10 cellular contexts compared by ENCODE assay signal in the genomic region with DNA sequence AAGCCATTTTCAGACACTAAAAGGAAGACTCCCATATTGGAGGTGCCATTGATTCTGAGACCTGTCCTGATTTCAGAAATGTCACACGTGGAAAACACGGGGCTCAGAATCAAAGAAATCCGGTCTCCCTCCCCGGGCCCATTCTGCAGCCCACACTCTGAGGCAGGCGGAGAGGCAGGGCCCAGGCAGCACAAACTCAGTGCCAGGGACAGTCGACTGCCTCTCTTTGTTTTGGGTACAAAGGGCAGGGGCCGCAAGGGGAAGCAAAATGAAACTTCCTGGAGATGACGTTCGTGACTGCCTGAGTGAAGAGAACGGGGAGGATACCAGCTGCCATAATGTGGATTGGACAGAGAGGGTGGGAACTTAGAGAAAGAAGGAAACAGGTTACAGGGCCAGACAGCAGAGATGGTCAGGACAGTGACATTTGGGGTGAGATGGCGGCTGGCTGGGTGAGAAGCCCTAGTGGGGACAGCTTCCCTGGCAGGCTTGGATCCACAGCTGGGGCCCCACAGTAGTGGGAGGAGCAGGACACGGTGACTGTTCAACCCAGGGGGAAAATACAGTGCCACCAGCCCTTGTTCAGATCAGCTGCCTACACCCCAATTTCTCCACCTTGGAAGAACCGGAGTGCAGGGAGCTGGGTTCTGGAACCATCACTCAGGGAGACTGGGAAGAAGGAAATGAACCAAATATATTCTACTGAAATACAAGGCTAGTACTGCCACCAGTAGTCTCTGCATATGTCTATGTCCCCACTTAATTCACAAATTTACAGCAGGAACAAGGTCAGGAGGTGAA. TPM values are rescaled to one million over a fixed set of nuclear protein-coding genes. Genes with fewer than 3 reads are reported as not detected.
A peak's percentile ranks its signal among the peaks of the same experiment; 100 is the strongest.
DNase-seq lines count a peak whose midpoint lies in the region; ATAC-seq and FAIRE-seq lines count a peak whose summit lies in the region.
"Had no signal": no experiment of that assay in that cellular context is flagged by ENCODE, and none has a peak within 500 bp of the region (broad histone marks: within the 10 kb centered on the region; RNA-seq: fewer than 3 reads in every experiment).

No MANE protein-coding gene starts in this region.

- CTCF ChIA-PET in T-cell (lab: Charles Lee): no interaction called here

- POLR2A ChIA-PET in T-cell (lab: Charles Lee): interaction anchor here in 1 of 2 donors (0.6 kb wide), 1 partner anchor 130 kb away, joined by 9 read pairs; no protein-coding TSS in a partner anchor

- no peak for ATAC-seq in activated T-cell treated with anti-CD3 and anti-CD28 coated beads, Interleukin-2, amount 50 U/mL, for 72 hours (replicated peaks in 1 of 2)
- ATAC-seq in T-cell (replicated peaks in 1 of 4) (peak in 1 of 4 experiments; percentile 46), GM19324 (IDR thresholded peaks at IDR 0.05; ENCODE audit: low FRiP score, unreplicated experiment) (no peak)
- no peak for ATAC-seq in stimulated activated effector memory CD8-positive, alpha-beta T cell treated with anti-CD3 and anti-CD28 coated beads, Interleukin-12 subunit alpha, Interleukin-12 subunit beta, amount 100 ng/mL, for 72 hours

- peaks cover 47% of the 10 kb centered on the region for H3K4me1 Mint-ChIP-seq in activated T-cell treated with anti-CD3 and anti-CD28 coated beads, Interleukin-2, amount 50 U/mL, for 72 hours (ENCODE audit: low read depth)
- H3K4me1 Mint-ChIP-seq in T-cell: peaks cover 30 to 47% (median 34%) of the 10 kb centered on the region in 3 donors
- peaks cover 32% of the 10 kb centered on the region for H3K4me1 Mint-ChIP-seq in stimulated activated effector memory CD8-positive, alpha-beta T cell treated with anti-CD3 and anti-CD28 coated beads, Interleukin-12 subunit alpha, Interleukin-12 subunit beta, amount 100 ng/mL, for 72 hours

- no peak for FAIRE-seq in urothelium cell line (lab: Jason Lieb, UNC)
- FAIRE-seq: TTC549 had no signal

- peak overlapping the region; percentile 33 for H3K27ac Mint-ChIP-seq in activated T-cell treated with anti-CD3 and anti-CD28 coated beads, Interleukin-2, amount 50 U/mL, for 72 hours
- H3K27ac Mint-ChIP-seq in T-cell: peak overlapping the region; percentile 71 to 88
- peak overlapping the region; percentile 75 for H3K27ac Mint-ChIP-seq in stimulated activated effector memory CD8-positive, alpha-beta T cell treated with anti-CD3 and anti-CD28 coated beads, Interleukin-12 subunit alpha, Interleukin-12 subunit beta, amount 100 ng/mL, for 72 hours

- peaks cover 3 to 15% of the 10 kb centered on the region in 2 donors for H3K36me3 Mint-ChIP-seq in activated T-cell treated with anti-CD3 and anti-CD28 coated beads, Interleukin-2, amount 50 U/mL, for 72 hours (ENCODE audit: insufficient read depth in 2 of 2)
- H3K36me3 Mint-ChIP-seq in T-cell: peaks cover 35% of the 10 kb centered on the region
- peaks cover 78% of the 10 kb centered on the region for H3K36me3 Mint-ChIP-seq in stimulated activated effector memory CD8-positive, alpha-beta T cell treated with anti-CD3 and anti-CD28 coated beads, Interleukin-12 subunit alpha, Interleukin-12 subunit beta, amount 100 ng/mL, for 72 hours

- no peaks in the 10 kb centered on the region for H3K27me3 Mint-ChIP-seq in activated T-cell treated with anti-CD3 and anti-CD28 coated beads, Interleukin-2, amount 50 U/mL, for 72 hours (ENCODE audit: low read depth)
- no peaks in the 10 kb centered on the region for H3K27me3 Mint-ChIP-seq in T-cell

- no peaks in the 10 kb centered on the region for H3K9me3 Mint-ChIP-seq in activated T-cell treated with anti-CD3 and anti-CD28 coated beads, Interleukin-2, amount 50 U/mL, for 72 hours
- H3K9me3 Mint-ChIP-seq in T-cell: no peaks in the 10 kb centered on the region
- H3K9me3 Mint-ChIP-seq in stimulated activated effector memory CD8-positive, alpha-beta T cell treated with anti-CD3 and anti-CD28 coated beads, Interleukin-12 subunit alpha, Interleukin-12 subunit beta, amount 100 ng/mL, for 72 hours: no peaks in the 10 kb centered on the region

- DNase-seq in activated T-cell treated with anti-CD3 and anti-CD28 coated beads, Interleukin-2, amount 50 U/mL, for 72 hours: no peak
- no peak for DNase-seq in activated T-cell treated with anti-CD3 and anti-CD28 coated beads, Interleukin-2, amount 50 U/mL, for 1 hour
- DNase-seq in T-cell (peak in 5 of 34 experiments; percentile 20 to 50 (median 26)), left kidney (ENCODE audit: low read depth, low spot score) (peak; percentile 68), A172 (ENCODE audit: low spot score) (no peak), urothelium cell line (ENCODE audit: low spot score) (no peak)
- DNase-seq in stimulated activated effector memory CD8-positive, alpha-beta T cell treated with anti-CD3 and anti-CD28 coated beads, Interleukin-12 subunit alpha, Interleukin-12 subunit beta, amount 100 ng/mL, for 72 hours (ENCODE audit: low spot score in 2 of 2): no peak
- DNase-seq: erythroblast had no signal

- H3K4me3 Mint-ChIP-seq in activated T-cell treated with anti-CD3 and anti-CD28 coated beads, Interleukin-2, amount 50 U/mL, for 72 hours: peak overlapping the region; percentile 4 to 27
- peak overlapping the region in 1 of 3 donors; percentile 47 for H3K4me3 Mint-ChIP-seq in T-cell
- no peak overlapping the region for H3K4me3 Mint-ChIP-seq in stimulated activated effector memory CD8-positive, alpha-beta T cell treated with anti-CD3 and anti-CD28 coated beads, Interleukin-12 subunit alpha, Interleukin-12 subunit beta, amount 100 ng/mL, for 72 hours

RNA-seq across cellular contexts. Expression of gene GAPDH, which starts 8.1 kb away (rescaled TPM):
- total RNA-seq in activated T-cell treated with anti-CD3 and anti-CD28 coated beads, Interleukin-2, amount 50 U/mL, for 72 hours: 1,000 to 10,000 TPM; 4,101 to 4,234 TPM
- total RNA-seq in T-cell: 100 to 1,000 TPM; 500 to 643 (median 605) TPM
- total RNA-seq in A172 (2014; rRNA removed; shearing (Covaris generic)): 3,748 and 4,015 TPM in 2 replicates

RNA-seq across cellular contexts. Expression of gene IFFO1, which starts 13.4 kb away (rescaled TPM):
- total RNA-seq in activated T-cell treated with anti-CD3 and anti-CD28 coated beads, Interleukin-2, amount 50 U/mL, for 72 hours: 10 to 100 TPM; 14.2 to 17.0 TPM
- total RNA-seq in T-cell: 10 to 100 TPM; 30.4 to 59.8 (median 59.7) TPM
- 2.1 TPM in 2 replicates for total RNA-seq in A172 (2014; rRNA removed; shearing (Covaris generic))

RNA-seq across cellular contexts. Expression of gene NOP2, which starts 25.7 kb away (rescaled TPM):
- total RNA-seq in activated T-cell treated with anti-CD3 and anti-CD28 coated beads, Interleukin-2, amount 50 U/mL, for 72 hours: 10 to 100 TPM; 76.9 to 89.8 TPM
- 100 to 1,000 TPM in 1 of 5 donors, 10 to 100 TPM in 4; 69.6 to 107 (median 93.1) TPM for total RNA-seq in T-cell
- 53.9 and 59.8 TPM in 2 replicates for total RNA-seq in A172 (2014; rRNA removed; shearing (Covaris generic))

RNA-seq across cellular contexts. Expression of gene NCAPD2, which starts 48.5 kb away (rescaled TPM):
- total RNA-seq in activated T-cell treated with anti-CD3 and anti-CD28 coated beads, Interleukin-2, amount 50 U/mL, for 72 hours: 100 to 1,000 TPM; 156 to 168 TPM
- 10 to 100 TPM; 32.8 to 43.8 (median 40.7) TPM for total RNA-seq in T-cell
- 46.2 and 60.2 TPM in 2 replicates for total RNA-seq in A172 (2014; rRNA removed; shearing (Covaris generic))

RNA-seq across cellular contexts. Expression of gene MRPL51, which starts 49.3 kb away (rescaled TPM):
- total RNA-seq in activated T-cell treated with anti-CD3 and anti-CD28 coated beads, Interleukin-2, amount 50 U/mL, for 72 hours: 100 to 1,000 TPM; 170 to 179 TPM
- total RNA-seq in T-cell: 10 to 100 TPM; 34.3 to 86.6 (median 80.3) TPM
- 116 and 166 TPM in 2 replicates for total RNA-seq in A172 (2014; rRNA removed; shearing (Covaris generic))
